8 cellular contexts compared by ENCODE assay signal in the genomic region with DNA sequence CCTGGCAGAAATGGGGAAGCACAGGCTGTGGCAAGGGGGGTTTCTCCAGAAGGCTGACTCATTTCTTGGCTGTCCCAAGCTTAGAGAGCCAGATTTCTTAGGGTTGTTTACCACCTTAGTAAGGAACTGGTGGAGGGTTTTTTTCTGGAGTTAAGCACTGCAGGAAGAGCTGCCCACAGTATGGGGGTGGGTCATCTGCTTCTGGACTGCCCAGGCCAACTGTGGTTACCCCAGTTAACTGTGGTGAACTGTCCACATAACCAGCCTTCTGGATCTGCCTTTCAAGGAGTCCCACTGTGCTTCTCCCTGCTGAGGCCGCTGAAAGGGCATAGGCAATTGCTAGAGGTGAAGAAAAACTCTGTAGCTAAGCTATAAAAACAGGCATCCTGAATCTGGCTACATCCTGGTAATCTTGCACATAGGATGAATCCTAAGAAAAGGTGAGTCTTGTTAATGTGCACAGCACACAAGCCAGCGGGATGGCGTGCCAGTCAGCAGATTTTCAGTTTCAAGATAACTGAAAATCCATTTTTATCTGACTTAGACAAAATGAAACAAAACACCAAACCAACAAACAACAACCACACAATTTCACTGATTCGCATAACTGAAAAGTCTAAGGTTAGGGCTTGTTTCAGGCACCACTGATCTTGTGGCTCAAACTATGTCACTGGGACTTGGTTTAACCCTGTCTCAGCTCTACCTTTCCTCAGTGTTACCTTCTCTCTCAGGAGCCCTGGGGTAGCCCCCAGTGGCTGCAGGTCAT. TPM values are rescaled to one million over a fixed set of nuclear protein-coding genes. Genes with fewer than 3 reads are reported as not detected.
A peak's percentile ranks its signal among the peaks of the same experiment; 100 is the strongest.
DNase-seq lines count a peak whose midpoint lies in the region; ATAC-seq, FAIRE-seq and TF ChIP-seq lines count a peak whose summit lies in the region.

No MANE protein-coding gene starts in this region.

- H3K9me3 ChIP-seq in MG63 (no peaks in the 10 kb centered on the region), stomach (peaks cover 0 to 11% (median 5%) of the 10 kb centered on the region in 4 donors)

- TF ChIP-seq EP300 in stomach (IDR thresholded peaks at IDR 0.05) = no peak

- ATAC-seq in GM18867 (IDR thresholded peaks at IDR 0.05; ENCODE audit: unreplicated experiment) = peak; percentile 70
- ATAC-seq in HG02610 (IDR thresholded peaks at IDR 0.05; ENCODE audit: unreplicated experiment) = peak; percentile 72

- H3K4me3 ChIP-seq in MG63 (no peak overlapping the region), stomach (no peak overlapping the region)

- no peak overlapping the region for H3K27ac ChIP-seq in stomach

- H3K27me3 ChIP-seq in MG63 (no peaks in the 10 kb centered on the region), stomach (peaks cover 0 to 13% (median 0%) of the 10 kb centered on the region in 3 donors)

- no peak for TF ChIP-seq CTCF in D721Med (IDR thresholded peaks at IDR 0.05; ENCODE audit: insufficient read depth, missing control alignments)
- no peak for TF ChIP-seq CTCF in stomach (IDR thresholded peaks at IDR 0.05)

- no peaks in the 10 kb centered on the region for H3K4me1 ChIP-seq in stomach

- no peaks in the 10 kb centered on the region for H3K36me3 ChIP-seq in MG63
- no peaks in the 10 kb centered on the region for H3K36me3 ChIP-seq in stomach

- intact Hi-C loops in stomach (cut with DNase I; ENCODE audit: low total_unique reads) = no loop called here

- FAIRE-seq in D721Med (lab: Jason Lieb, UNC) = no peak

- TF ChIP-seq POLR2A in stomach (IDR thresholded peaks at IDR 0.05) = no peak

- DNase-seq in NCI-H2227 treated with DMSO at 0.1 percent for 48 hours (lab: John Stamatoyannopoulos, UW) (peak; percentile 49), kidney tubule cell (ENCODE audit: low spot score) (peak; percentile 29), MG63 (no peak), putamen (ENCODE audit: low spot score) (no peak), D721Med (ENCODE audit: insufficient read length, low spot score) (no peak), stomach (no peak)

- 73 to 86% (median 78%) methylated on average over 4 of the region's 4 CpGs for WGBS in stomach, 5 donors

RNA-seq across cellular contexts. Expression of a gene that starts 21.6 kb away (rescaled TPM):
- 3.4 and 7.0 TPM in 2 replicates for total RNA-seq in MG63 (2014; rRNA removed; shearing (Covaris generic); ENCODE audit: low replicate concordance)
- 10 to 100 TPM in 1 of 5 donors, 1 to 10 TPM in 4; 1.8 to 20.9 (median 8.4) TPM for total RNA-seq in stomach
- polyA plus RNA-seq in stomach = 10 to 100 TPM in 1 of 3 donors, 1 to 10 TPM in 2; 5.4 to 17.4 (median 9.5) TPM

Comparison
In these comparisons a context has a peak if more than half of its experiments do, and no peak if none do; other contexts are left out.
1. DNase-seq: peak in NCI-H2227 treated with DMSO at 0.1 percent for 48 hours (single experiment) and kidney tubule cell (single experiment); none in MG63 (single experiment), putamen (single experiment), D721Med (single experiment) and stomach (single experiment).